10 cellular contexts compared by ENCODE assay signal in genomic region chr2:46002507-46002883, GRCh38.
DNase-seq lines count a peak whose midpoint lies in the region; ATAC-seq and TF ChIP-seq lines count a peak whose summit lies in the region.
"Had no signal": no experiment of that assay in that cellular context is flagged by ENCODE, and none has a peak within 500 bp of the region (broad histone marks: within the 10 kb centered on the region; RNA-seq: fewer than 3 reads in every experiment).

No MANE protein-coding gene starts in this region.

- peaks cover 55% of the 10 kb centered on the region for H3K4me1 Mint-ChIP-seq in HFFc6 (ENCODE audit: low read depth)

- peak overlapping the region; percentile 61 for H3K27ac Mint-ChIP-seq in HFFc6
- H3K27ac Mint-ChIP-seq: activated naive CD8-positive, alpha-beta T cell treated with anti-CD3 and anti-CD28 coated beads, Interleukin-2, amount 10 ng/mL, durations not matched to agents 7 days and 5 days had no signal

- TF ChIP-seq POLR2A in body of pancreas (IDR thresholded peaks at IDR 0.05) (no peak), stomach (IDR thresholded peaks at IDR 0.05) (no peak)

- DNase-seq in HFFc6 (peak; percentile 46), body of pancreas (peak in 1 of 4 donors; percentile 19), hepatic stellate cell (ENCODE audit: low spot score) (peak; percentile 56), stomach (no peak), SKM-1 treated with dmso at 0.1 percent for 144 hours (lab: John Stamatoyannopoulos, UW; ENCODE audit: unreplicated experiment) (no peak), SKM-1 (lab: John Stamatoyannopoulos, UW; ENCODE audit: unreplicated experiment) (no peak)
- DNase-seq: activated CD8-positive, alpha-beta memory T cell treated with anti-CD3 and anti-CD28 coated beads for 24 hours; activated naive CD8-positive, alpha-beta T cell treated with anti-CD3 and anti-CD28 coated beads, Interleukin-2, amount 10 ng/mL, durations not matched to agents 7 days and 5 days; DMS 273 treated with DMSO at 0.1 percent for 48 hours had no signal

- ATAC-seq in body of pancreas = peak; percentile 42
- ATAC-seq in HG02623 (IDR thresholded peaks at IDR 0.05; ENCODE audit: unreplicated experiment) = no peak

- H3K4me1 ChIP-seq in body of pancreas = peaks cover 11% of the 10 kb centered on the region
- H3K4me1 ChIP-seq in stomach = peaks cover 0 to 27% (median 21%) of the 10 kb centered on the region in 4 donors

- intact Hi-C loops in body of pancreas (cut with DNase I) (no loop called here), stomach (cut with DNase I; ENCODE audit: low total_unique reads) (loop anchor here (10.0 kb wide), 1 partner anchor 362 kb away; no protein-coding TSS in a partner anchor)

- WGBS in body of pancreas, 2 donors = 29 to 50% methylated on average over 1 of the region's 1 CpG
- WGBS in stomach, 5 donors = 21 to 41% (median 23%) methylated on average over 1 of the region's 1 CpG

- peaks cover 32% of the 10 kb centered on the region for H3K36me3 Mint-ChIP-seq in HFFc6 (ENCODE audit: low read depth)

- no peaks in the 10 kb centered on the region for H3K9me3 Mint-ChIP-seq in HFFc6
- H3K9me3 Mint-ChIP-seq: activated naive CD8-positive, alpha-beta T cell treated with anti-CD3 and anti-CD28 coated beads, Interleukin-2, amount 10 ng/mL, durations not matched to agents 7 days and 5 days had no signal

- H3K36me3 ChIP-seq in body of pancreas (replicated peaks in 1 of 2; ENCODE audit: insufficient read depth in 1 of 2, low read depth in 2 of 2) (no peaks in the 10 kb centered on the region), stomach (peaks cover 4 to 40% (median 32%) of the 10 kb centered on the region in 4 donors)

- H3K27me3 ChIP-seq in body of pancreas (no peaks in the 10 kb centered on the region), stomach (no peaks in the 10 kb centered on the region)

- TF ChIP-seq EP300 in stomach (IDR thresholded peaks at IDR 0.05) = no peak

- no peak for TF ChIP-seq CTCF in HFFc6 (IDR thresholded peaks at IDR 0.05)
- TF ChIP-seq CTCF in body of pancreas (IDR thresholded peaks at IDR 0.05) = no peak
- TF ChIP-seq CTCF in stomach (IDR thresholded peaks at IDR 0.05) = no peak

- H3K27me3 Mint-ChIP-seq in HFFc6 (ENCODE audit: insufficient read depth) = no peaks in the 10 kb centered on the region

- H3K27ac ChIP-seq in body of pancreas (peak overlapping the region in 1 of 4 donors; percentile 10), stomach (peak overlapping the region in 4 of 5 donors; percentile 50 to 68 (median 62))

- no peak overlapping the region for H3K4me3 Mint-ChIP-seq in HFFc6
- H3K4me3 Mint-ChIP-seq: activated naive CD8-positive, alpha-beta T cell treated with anti-CD3 and anti-CD28 coated beads, Interleukin-2, amount 10 ng/mL, durations not matched to agents 7 days and 5 days had no signal

- H3K4me3 ChIP-seq in body of pancreas = no peak overlapping the region
- H3K4me3 ChIP-seq in stomach = no peak overlapping the region

- H3K9me3 ChIP-seq in body of pancreas = no peaks in the 10 kb centered on the region
- H3K9me3 ChIP-seq in stomach = no peaks in the 10 kb centered on the region

Comparison
In these comparisons a context has a peak if more than half of its experiments do, and no peak if none do; other contexts are left out.
1. DNase-seq: peak in HFFc6 (single experiment) and hepatic stellate cell (single experiment); none in stomach (single experiment), SKM-1 treated with dmso at 0.1 percent for 144 hours (single experiment) and SKM-1 (single experiment).